Comparison of ENCODE assay signal across 8 cellular contexts in the genomic region with DNA sequence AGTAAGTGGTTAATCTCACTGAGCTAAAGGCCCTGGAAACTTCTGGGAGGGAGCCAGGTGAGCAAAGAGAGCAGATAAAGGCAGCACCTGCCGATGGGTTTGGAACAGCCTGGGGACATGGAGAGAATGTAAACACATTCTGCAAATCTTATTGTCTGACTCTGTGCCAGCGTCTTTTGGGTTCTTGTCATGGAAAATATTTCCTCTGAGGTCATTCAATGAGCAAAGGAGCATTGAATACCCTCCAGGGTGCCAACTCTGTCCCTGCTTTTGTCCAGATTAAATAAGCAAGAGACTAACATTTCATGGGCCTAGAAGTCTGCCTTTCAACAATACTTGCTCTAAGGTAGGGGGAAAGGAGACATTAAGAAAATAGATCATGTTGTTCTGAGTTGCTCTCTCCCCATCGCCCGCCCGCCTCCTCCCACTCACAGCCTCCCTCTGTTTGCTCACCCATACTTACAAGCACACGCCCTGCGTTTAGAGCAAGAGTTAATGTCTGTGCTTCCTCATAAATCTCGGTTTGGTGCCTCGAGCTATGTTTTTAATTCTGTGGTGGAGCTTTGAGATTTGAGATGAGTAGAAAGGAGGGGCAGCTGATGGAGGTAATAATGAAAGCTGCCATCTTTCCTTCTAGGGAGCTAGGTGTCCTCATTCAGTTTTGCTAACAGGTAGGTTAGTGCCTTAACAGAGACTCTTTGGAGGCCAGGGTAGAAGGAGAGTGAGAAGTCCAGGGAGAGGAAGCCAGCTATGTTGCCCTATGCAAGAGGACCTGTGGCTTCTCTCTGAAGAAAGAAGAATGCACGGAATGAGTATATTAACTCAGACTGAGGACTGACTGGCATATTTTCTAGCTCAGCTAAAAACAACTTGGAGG.
A peak's percentile ranks its signal among the peaks of the same experiment; 100 is the strongest.
DNase-seq lines count a peak whose midpoint lies in the region; ATAC-seq lines count a peak whose summit lies in the region.

No MANE protein-coding gene starts in this region.

- peak; percentile 79 for DNase-seq in G401 (ENCODE audit: low spot score)
- peak; percentile 85 for DNase-seq in NCI-H187 treated with DMSO at 0.1 percent for 48 hours (lab: John Stamatoyannopoulos, UW)
- no peak for DNase-seq in activated naive CD4-positive, alpha-beta T cell treated with anti-CD3 and anti-CD28 coated beads, Interleukin-2, amount 50 U/mL, for 72 hours (ENCODE audit: low spot score in 2 of 2)
- peak; percentile 69 for DNase-seq in mucosa of gallbladder (ENCODE audit: low spot score)
- DNase-seq in HK-2 (ENCODE audit: unreplicated experiment) = no peak
- no peak for DNase-seq in midbrain (lab: John Stamatoyannopoulos, UW)

- peak overlapping the region; percentile 90 to 98 for H3K27ac Mint-ChIP-seq in activated naive CD4-positive, alpha-beta T cell treated with anti-CD3 and anti-CD28 coated beads, Interleukin-2, amount 50 U/mL, for 72 hours

- ATAC-seq in activated naive CD4-positive, alpha-beta T cell treated with anti-CD3 and anti-CD28 coated beads, Interleukin-2, amount 50 U/mL, for 72 hours = peak; percentile 38 to 69
- ATAC-seq in HG03097 (IDR thresholded peaks at IDR 0.05; ENCODE audit: low FRiP score, unreplicated experiment) = no peak
- no peak for ATAC-seq in HG03520 (IDR thresholded peaks at IDR 0.05; ENCODE audit: unreplicated experiment)

- peaks cover 13 to 18% of the 10 kb centered on the region in 2 donors for H3K36me3 Mint-ChIP-seq in activated naive CD4-positive, alpha-beta T cell treated with anti-CD3 and anti-CD28 coated beads, Interleukin-2, amount 50 U/mL, for 72 hours

- no peaks in the 10 kb centered on the region for H3K9me3 Mint-ChIP-seq in activated naive CD4-positive, alpha-beta T cell treated with anti-CD3 and anti-CD28 coated beads, Interleukin-2, amount 50 U/mL, for 72 hours

- in situ Hi-C loops in G401 (cut with HindIII; ENCODE audit: low sequenced_read_pairs) = no loop called here

Comparison
In these comparisons a context has a peak if more than half of its experiments do, and no peak if none do; other contexts are left out.
1. DNase-seq: peak in G401 (single experiment), NCI-H187 treated with DMSO at 0.1 percent for 48 hours (single experiment) and mucosa of gallbladder (single experiment); none in activated naive CD4-positive, alpha-beta T cell treated with anti-CD3 and anti-CD28 coated beads, Interleukin-2, amount 50 U/mL, for 72 hours (0 of 2), HK-2 (single experiment) and midbrain (single experiment).
2. ATAC-seq: peak in activated naive CD4-positive, alpha-beta T cell treated with anti-CD3 and anti-CD28 coated beads, Interleukin-2, amount 50 U/mL, for 72 hours (2 of 2); none in HG03097 (single experiment) and HG03520 (single experiment).